In the genomic region with DNA sequence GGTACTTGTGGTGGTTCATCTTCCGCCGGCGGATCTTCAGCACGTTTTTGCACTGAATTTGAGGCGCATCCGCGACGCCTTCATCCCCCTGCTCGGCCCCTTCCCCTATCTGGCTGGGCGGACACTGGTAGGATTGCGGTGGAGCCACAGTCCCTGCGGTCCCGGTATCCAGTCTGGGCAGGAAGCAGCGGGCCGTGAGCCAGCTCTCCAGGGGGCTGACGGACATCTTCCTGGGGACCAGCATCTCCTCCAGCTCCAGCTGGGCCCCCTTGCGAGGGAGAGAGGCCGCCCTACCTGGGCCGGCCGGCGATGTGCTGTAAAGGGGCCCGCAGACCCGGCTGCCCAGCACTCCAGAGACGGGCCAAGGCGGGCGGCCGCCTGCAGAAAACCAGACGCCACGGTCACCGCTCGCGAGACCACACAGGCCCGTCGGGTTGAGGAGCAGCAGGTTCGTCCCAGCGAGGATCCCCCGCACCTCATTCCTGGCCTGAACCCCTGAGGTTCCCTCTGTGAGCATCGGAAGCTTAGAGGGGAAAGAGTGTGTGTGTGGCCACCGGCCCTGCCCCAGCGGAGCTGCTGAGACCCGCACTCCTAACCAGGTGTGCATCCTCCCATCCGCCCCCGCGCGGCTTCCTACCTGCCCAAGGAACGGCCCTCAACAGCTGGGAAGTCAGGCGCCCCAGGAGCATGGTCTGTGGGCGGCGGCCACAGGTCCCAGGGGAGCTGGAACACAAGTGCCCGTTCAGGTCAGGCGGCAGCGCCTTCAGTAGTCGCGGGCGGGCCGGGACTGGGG, we compare ENCODE assay signal across 6 cellular contexts.
A peak's percentile ranks its signal among the peaks of the same experiment; 100 is the strongest.
DNase-seq lines count a peak whose midpoint lies in the region; TF ChIP-seq lines count a peak whose summit lies in the region.

No MANE protein-coding gene starts in this region.

- H3K27me3 ChIP-seq in DOHH2 (ENCODE audit: control insufficient read depth, low read length) (no peaks in the 10 kb centered on the region), HUES6 (ENCODE audit: control insufficient read depth, insufficient read depth, low read length) (no peaks in the 10 kb centered on the region)

- H3K9me3 ChIP-seq in DOHH2 (ENCODE audit: control insufficient read depth, insufficient read depth, low read length) (no peaks in the 10 kb centered on the region), HUES6 (ENCODE audit: control insufficient read depth, insufficient read depth, low read depth, low read length) (no peaks in the 10 kb centered on the region)

- peak overlapping the region; percentile 86 for H3K4me2 ChIP-seq in DOHH2 (ENCODE audit: low read length)

- DNase-seq in epithelial cell of prostate (ENCODE audit: low read depth, low spot score) (no peak), NCI-H524 (lab: John Stamatoyannopoulos, UW) (no peak), NCI-H446 (lab: John Stamatoyannopoulos, UW) (no peak)

- H3K9me2 ChIP-seq in DOHH2 (replicated peaks; ENCODE audit: control insufficient read depth, low read length), result no peaks in the 10 kb centered on the region

- H3F3A ChIP-seq in DOHH2 (ENCODE audit: control insufficient read depth, insufficient read depth), result peaks cover 7% of the 10 kb centered on the region

- H3K36me3 ChIP-seq in DOHH2 (ENCODE audit: control insufficient read depth, low read length) (peaks cover 46% of the 10 kb centered on the region), HUES6 (ENCODE audit: control insufficient read depth, insufficient read depth, low read length) (peaks cover 18% of the 10 kb centered on the region)

- TF ChIP-seq CTCF in DOHH2 (IDR thresholded peaks at IDR 0.05; ENCODE audit: low read depth, low read length, poor library complexity, severe bottlenecking), result no peak

- H3K27ac ChIP-seq in DOHH2 (ENCODE audit: low read depth, low read length) (peak overlapping the region; percentile 63), HUES6 (ENCODE audit: low read depth, low read length) (peak overlapping the region; percentile 85), epithelial cell of prostate (peak overlapping the region; percentile 87), skin epidermis (peak overlapping the region; percentile 75 to 99 (median 96))

- peaks cover 6% of the 10 kb centered on the region; the same call in 1 of the 2 replicates for H4K20me1 ChIP-seq in DOHH2 (ENCODE audit: control insufficient read depth, insufficient read depth, low read depth, low read length)

- H3K79me2 ChIP-seq in DOHH2 (ENCODE audit: control insufficient read depth, low read length), result peaks cover 41% of the 10 kb centered on the region

- peak overlapping the region; percentile 98 for H3K4me3 ChIP-seq in DOHH2 (ENCODE audit: low read length)
- peak overlapping the region; percentile 85 for H3K4me3 ChIP-seq in HUES6 (ENCODE audit: low read depth, low read length)
- H3K4me3 ChIP-seq in skin epidermis, result peak overlapping the region; percentile 75 to 97 (median 89)

- peaks cover 35% of the 10 kb centered on the region for H3K4me1 ChIP-seq in DOHH2 (ENCODE audit: control insufficient read depth, low read length)
- H3K4me1 ChIP-seq in HUES6 (ENCODE audit: control insufficient read depth, insufficient read depth, low read length), result peaks cover 9% of the 10 kb centered on the region; the same call in 1 of the 2 replicates

- H3K9ac ChIP-seq in HUES6 (ENCODE audit: low read length), result peak overlapping the region; percentile 88
